Comparison of ENCODE assay signal across 7 cellular contexts in genomic region chr9:115524467-115525059, GRCh38.
A peak's percentile ranks its signal among the peaks of the same experiment; 100 is the strongest.
DNase-seq lines count a peak whose midpoint lies in the region; ATAC-seq, FAIRE-seq and TF ChIP-seq lines count a peak whose summit lies in the region.

No MANE protein-coding gene starts in this region.

- no peaks in the 10 kb centered on the region for H3K27me3 ChIP-seq in bronchial epithelial cell (ENCODE audit: control insufficient read depth, insufficient read depth, low read length)
- H3K27me3 ChIP-seq in transverse colon, result no peaks in the 10 kb centered on the region

- FAIRE-seq in bronchial epithelial cell (lab: Jason Lieb, UNC), result no peak

- TF ChIP-seq EP300 in transverse colon (IDR thresholded peaks at IDR 0.05; ENCODE audit: low read depth), result no peak

- WGBS in transverse colon (ENCODE audit: low coverage in 1 of 2), 2 donors, result 0 to 29% methylated on average over 1 to 3 of the region's 3 CpGs

- H3K36me3 ChIP-seq in bronchial epithelial cell (ENCODE audit: control insufficient read depth, insufficient read depth, low read length), result no peaks in the 10 kb centered on the region
- H3K36me3 ChIP-seq in transverse colon, result no peaks in the 10 kb centered on the region

- ATAC-seq in left colon, result peak; percentile 64

- in situ Hi-C loops in transverse colon (cut with MboI; ENCODE audit: low pct_ligation_motif_present in 1 of 4, low pct_unique_long_range_greater_than_20kb in 1 of 4, low sequenced_read_pairs in 3 of 4), result loop anchor here in 3 of 4 donors (10.0 to 25.0 kb wide), 3 partner anchors 790 to 850 kb away; partner anchors contain the start of gene TEX48 (in 2 of the 3)

- DNase-seq in EH (ENCODE audit: low read depth) (peak; percentile 78), HFF-Myc (ENCODE audit: extremely low read depth, low read depth) (peak; percentile 64), NCI-H748 treated with DMSO at 0.1 percent for 48 hours (lab: John Stamatoyannopoulos, UW) (peak; percentile 54), bronchial epithelial cell (ENCODE audit: low read depth) (peak; percentile 73), left colon (peak in 1 of 2 donors; percentile 4), transverse colon (peak; percentile 10), posterior vena cava (ENCODE audit: low spot score) (no peak)

- TF ChIP-seq POLR2A in transverse colon (IDR thresholded peaks at IDR 0.05), result no peak

- no peaks in the 10 kb centered on the region for H3K9me3 ChIP-seq in transverse colon

- H3K27ac ChIP-seq in transverse colon, result peak overlapping the region in 3 of 4 donors; percentile 52 to 76 (median 61)

- intact Hi-C loops in left colon (cut with DNase I, micrococcal nuclease) (loop anchor here in 1 of 2 donors (5.0 to 10.0 kb wide), 2 partner anchors 512 to 620 kb away; no protein-coding TSS in a partner anchor), transverse colon (cut with DNase I; ENCODE audit: low total_unique reads) (loop anchor here (10.0 kb wide), 1 partner anchor 510 kb away; no protein-coding TSS in a partner anchor), posterior vena cava (cut with DNase I) (loop anchor here in 1 of 2 donors (10.0 kb wide), 3 partner anchors 150 to 480 kb away; no protein-coding TSS in a partner anchor)

- H3K4me3 ChIP-seq in HFF-Myc (replicated peaks; ENCODE audit: low read depth, low read length) (no peak overlapping the region), bronchial epithelial cell (ENCODE audit: low read depth, low read length) (no peak overlapping the region), transverse colon (no peak overlapping the region)

- H3K4me1 ChIP-seq in transverse colon, result peaks cover 0 to 8% (median 3%) of the 10 kb centered on the region in 4 donors

- TF ChIP-seq CTCF in HFF-Myc (IDR thresholded peaks at IDR 0.05; ENCODE audit: low read depth, low read length, missing control alignments) (peak; percentile 72), bronchial epithelial cell (IDR thresholded peaks at IDR 0.05; ENCODE audit: insufficient read depth, low read length, severe bottlenecking) (peak; percentile 74), transverse colon (IDR thresholded peaks at IDR 0.05) (peak; percentile 66 to 88 (median 72))
